8 cellular contexts compared by ENCODE assay signal in genomic region chr14:77123381-77124344, GRCh38. TPM values are rescaled to one million over a fixed set of nuclear protein-coding genes. Genes with fewer than 3 reads are reported as not detected.
DNase-seq lines count a peak whose midpoint lies in the region; ATAC-seq and TF ChIP-seq lines count a peak whose summit lies in the region.

No MANE protein-coding gene starts in this region.

- no peaks in the 10 kb centered on the region for H3F3A ChIP-seq in PC-3 (ENCODE audit: low read length, unreplicated experiment)

- TSS peak; percentile 5 for BruUV-seq in PC-3 (replicated peaks; lab: Mats Ljungman, UMichigan)

- H3K9me3 Mint-ChIP-seq in activated CD4-positive, alpha-beta T cell treated with anti-CD3 and anti-CD28 coated beads for 36 hours (ENCODE audit: low read depth) = no peaks in the 10 kb centered on the region

- no peak overlapping the region for H3K18ac ChIP-seq in mesenchymal stem cell (ENCODE audit: low read depth in 1 of 2, low read length in 2 of 2)

- H3K4ac ChIP-seq in mesenchymal stem cell (ENCODE audit: low read depth in 1 of 2, low read length in 2 of 2) = no peak overlapping the region

- H3K9me2 ChIP-seq in PC-3 (replicated peaks; ENCODE audit: low read length) = no peaks in the 10 kb centered on the region

- H2BK120ac ChIP-seq in mesenchymal stem cell (ENCODE audit: low read depth, low read length) = no peak overlapping the region

- H3K79me2 ChIP-seq in PC-3 (ENCODE audit: low read length) = no peaks in the 10 kb centered on the region

- H3K14ac ChIP-seq in mesenchymal stem cell (ENCODE audit: low read length in 2 of 2) = no peak overlapping the region

- TF ChIP-seq POLR2A in sigmoid colon (IDR thresholded peaks at IDR 0.05) = peak in 1 of 2 donors; percentile 17

- H3K23ac ChIP-seq in mesenchymal stem cell (ENCODE audit: low read length in 2 of 2) = no peak overlapping the region

- peak; percentile 28 for DNase-seq in activated CD4-positive, alpha-beta T cell treated with anti-CD3 and anti-CD28 coated beads for 36 hours
- no peak for DNase-seq in activated CD4-positive, alpha-beta T cell treated with anti-CD3 and anti-CD28 coated beads for 1 hour
- DNase-seq in PC-3 (peak; percentile 96), left cardiac atrium (no peak), sigmoid colon (no peak), mesenchymal stem cell (no peak)

- WGBS in sigmoid colon, 2 donors = 19 to 56% methylated on average over 9 of the region's 9 CpGs
- WGBS in mesenchymal stem cell = 93% methylated on average over 9 of the region's 9 CpGs

- H3K27ac ChIP-seq in PC-3 (ENCODE audit: low read length) (no peak overlapping the region), sigmoid colon (peak overlapping the region in 3 of 4 donors; percentile 14 to 51 (median 20)), mesenchymal stem cell (ENCODE audit: low read length, poor library complexity, severe bottlenecking) (no peak overlapping the region)

- H3K36me3 Mint-ChIP-seq in activated CD4-positive, alpha-beta T cell treated with anti-CD3 and anti-CD28 coated beads for 36 hours (ENCODE audit: low read depth) = peaks cover 9% of the 10 kb centered on the region

- H4K91ac ChIP-seq in mesenchymal stem cell (ENCODE audit: low read length) = no peak overlapping the region

- intact Hi-C loops in activated CD4-positive, alpha-beta T cell treated with anti-CD3 and anti-CD28 coated beads for 36 hours (cut with DNase I, micrococcal nuclease) = loop anchor here (2.0 kb wide), 2 partner anchors 25 to 53 kb away; partner anchors contain the start of gene CIPC (in 1 of the 2)
- intact Hi-C loops in PC-3 (cut with micrococcal nuclease) (loop anchor here (2.0 kb wide), 1 partner anchor 25 kb away; the partner anchor contains the start of gene CIPC), left cardiac atrium (cut with DNase I) (loop anchor here in 1 of 2 donors (10.0 kb wide), 1 partner anchor 281 kb away; no protein-coding TSS in a partner anchor), sigmoid colon (cut with DNase I) (loop anchor here (2.0 kb wide), 1 partner anchor 27 kb away; no protein-coding TSS in a partner anchor)

- H3K4me2 ChIP-seq in PC-3 (ENCODE audit: low read length) (peak overlapping the region; percentile 38), mesenchymal stem cell (ENCODE audit: low read length, poor library complexity, severe bottlenecking) (no peak overlapping the region)

- H3K79me1 ChIP-seq in mesenchymal stem cell (replicated peaks; ENCODE audit: low read length, poor library complexity, severe bottlenecking) = no peaks in the 10 kb centered on the region

- no peak overlapping the region for H2BK5ac ChIP-seq in mesenchymal stem cell (ENCODE audit: low read depth, low read length, poor library complexity, severe bottlenecking)

- H3K27me3 ChIP-seq in PC-3 (ENCODE audit: low read length) (no peaks in the 10 kb centered on the region), sigmoid colon (peaks cover 0 to 18% (median 0%) of the 10 kb centered on the region in 3 donors), mesenchymal stem cell (ENCODE audit: control insufficient read depth in 1 of 2, insufficient read depth in 1 of 2, low read length in 2 of 2) (peaks cover 49 to 57% of the 10 kb centered on the region in 2 experiments)

- no peak overlapping the region for H3K9ac ChIP-seq in PC-3 (ENCODE audit: low read length)
- H3K9ac ChIP-seq in mesenchymal stem cell (ENCODE audit: low read length) = no peak overlapping the region

- H3K27ac Mint-ChIP-seq in activated CD4-positive, alpha-beta T cell treated with anti-CD3 and anti-CD28 coated beads for 36 hours = no peak overlapping the region

- no peak overlapping the region for H4K8ac ChIP-seq in mesenchymal stem cell (ENCODE audit: low read length)

- no peak overlapping the region for H2AK5ac ChIP-seq in mesenchymal stem cell (ENCODE audit: low read length, severe bottlenecking)

- peaks cover 6% of the 10 kb centered on the region for H3K27me3 Mint-ChIP-seq in activated CD4-positive, alpha-beta T cell treated with anti-CD3 and anti-CD28 coated beads for 36 hours

- peak overlapping the region; percentile 68 for H3K4me3 Mint-ChIP-seq in activated CD4-positive, alpha-beta T cell treated with anti-CD3 and anti-CD28 coated beads for 36 hours

- H3K4me1 ChIP-seq in PC-3 (ENCODE audit: insufficient read depth, low read length) = peaks cover 26% of the 10 kb centered on the region
- H3K4me1 ChIP-seq in sigmoid colon = peaks cover 0 to 37% (median 35%) of the 10 kb centered on the region in 4 donors
- peaks cover 10% of the 10 kb centered on the region for H3K4me1 ChIP-seq in mesenchymal stem cell (ENCODE audit: control insufficient read depth, insufficient read depth, low read depth, low read length)

- no peak for TF ChIP-seq CTCF in PC-3 (conservative IDR thresholded peaks at IDR 0.05; ENCODE audit: low read depth, low read length)
- TF ChIP-seq CTCF in sigmoid colon (IDR thresholded peaks at IDR 0.05) = no peak

- peaks cover 38% of the 10 kb centered on the region for H3K4me1 Mint-ChIP-seq in activated CD4-positive, alpha-beta T cell treated with anti-CD3 and anti-CD28 coated beads for 36 hours

- CTCF ChIA-PET in activated CD4-positive, alpha-beta T cell treated with anti-CD3 and anti-CD28 coated beads for 36 hours (lab: Charles Lee) = interaction anchor here (0.5 to 7.5 kb wide), 20 partner anchors 8 to 657 kb away, joined by 3 to 46 read pairs (median 6); partner anchors contain the start of gene CIPC
- CTCF ChIA-PET in PC-3 (lab: Charles Lee) = interaction anchor here (0.5 to 1.5 kb wide), 5 partner anchors 15 to 251 kb away, joined by 3 to 4 read pairs (median 3); no protein-coding TSS in a partner anchor

- no peak overlapping the region for H2BK12ac ChIP-seq in mesenchymal stem cell (ENCODE audit: low read length in 2 of 2)

- H3K4me3 ChIP-seq in PC-3 (ENCODE audit: low read length) (no peak overlapping the region), sigmoid colon (no peak overlapping the region), mesenchymal stem cell (ENCODE audit: insufficient read depth in 1 of 2, low read depth in 1 of 2, low read length in 2 of 2) (no peak overlapping the region)

- no peak overlapping the region for H2BK15ac ChIP-seq in mesenchymal stem cell (ENCODE audit: low read depth, poor library complexity, severe bottlenecking)

- H3K36me3 ChIP-seq in PC-3 (ENCODE audit: low read depth, low read length) = no peaks in the 10 kb centered on the region; the same call in 1 of the 2 replicates
- peaks cover 0 to 21% (median 0%) of the 10 kb centered on the region in 4 donors for H3K36me3 ChIP-seq in sigmoid colon
- H3K36me3 ChIP-seq in mesenchymal stem cell (ENCODE audit: control insufficient read depth in 1 of 2, insufficient read depth in 2 of 2, low read depth in 1 of 2, low read length in 2 of 2) = peaks cover 0 to 4% of the 10 kb centered on the region in 2 experiments

- POLR2A ChIA-PET in activated CD4-positive, alpha-beta T cell treated with anti-CD3 and anti-CD28 coated beads for 36 hours (lab: Charles Lee) = interaction anchor here (1.1 to 2.1 kb wide), 3 partner anchors 15 to 25 kb away, joined by 4 to 6 read pairs (median 5); partner anchors contain the start of gene CIPC
- POLR2A ChIA-PET in PC-3 (lab: Charles Lee; ENCODE audit: unreplicated experiment) = interaction anchor here (1.1 kb wide), 1 partner anchor 204 kb away, joined by 4 read pairs; no protein-coding TSS in a partner anchor

- peak; percentile 7 for ATAC-seq in activated CD4-positive, alpha-beta T cell treated with anti-CD3 and anti-CD28 coated beads for 36 hours
- ATAC-seq in PC-3 (peak; percentile 91), left cardiac atrium (peak; percentile 48 to 75), GM18520 (IDR thresholded peaks at IDR 0.05; ENCODE audit: unreplicated experiment) (no peak), HG03280 (IDR thresholded peaks at IDR 0.05; ENCODE audit: unreplicated experiment) (no peak)

- no peak for TF ChIP-seq EP300 in sigmoid colon (IDR thresholded peaks at IDR 0.05)

- H3K9me3 ChIP-seq in PC-3 (ENCODE audit: low read length) (no peaks in the 10 kb centered on the region), sigmoid colon (no peaks in the 10 kb centered on the region), mesenchymal stem cell (ENCODE audit: control insufficient read depth, low read length) (no peaks in the 10 kb centered on the region)

- H2AFZ ChIP-seq in PC-3 (ENCODE audit: low read length) (no peak overlapping the region), mesenchymal stem cell (ENCODE audit: low read depth, low read length) (no peak overlapping the region)

- no peaks in the 10 kb centered on the region for H4K20me1 ChIP-seq in PC-3 (ENCODE audit: low read length)

RNA-seq across cellular contexts. Expression of gene ZDHHC22, which starts 17.9 kb away (rescaled TPM):
- not detected for total RNA-seq in activated CD4-positive, alpha-beta T cell treated with anti-CD3 and anti-CD28 coated beads for 36 hours
- total RNA-seq in PC-3 (2014; rRNA removed) (0.15 and 0.81 TPM in 2 replicates), left cardiac atrium (not detected), sigmoid colon (1 to 10 TPM in 2 of 4 donors, under 1 TPM in 2; 0.49 to 1.9 (median 1.0) TPM)
- under 1 TPM in 1 of 3 donors, not detected in 2; 0.67 TPM for polyA plus RNA-seq in sigmoid colon
- not detected for polyA plus RNA-seq in mesenchymal stem cell (2013, experiment 1 of 2)
- not detected for polyA plus RNA-seq in mesenchymal stem cell (2013, experiment 2 of 2)

RNA-seq across cellular contexts. Expression of gene CIPC, which starts 25.6 kb away (rescaled TPM):
- total RNA-seq in activated CD4-positive, alpha-beta T cell treated with anti-CD3 and anti-CD28 coated beads for 36 hours = 1 to 10 TPM; 8.6 to 10.0 TPM
- total RNA-seq in PC-3 (2014; rRNA removed) (26.0 and 26.6 TPM in 2 replicates), left cardiac atrium (10 to 100 TPM; 56.2 to 57.6 TPM), sigmoid colon (10 to 100 TPM; 59.7 to 96.1 (median 77.7) TPM)
- polyA plus RNA-seq in sigmoid colon = 10 to 100 TPM; 14.8 to 21.0 (median 18.0) TPM
- polyA plus RNA-seq in mesenchymal stem cell (2013, experiment 1 of 2) = 8.8 TPM
- polyA plus RNA-seq in mesenchymal stem cell (2013, experiment 2 of 2) = 8.8 TPM

RNA-seq across cellular contexts. Expression of gene TMEM63C, which starts 57.9 kb away (rescaled TPM):
- 1 to 10 TPM; 1.1 to 1.4 TPM for total RNA-seq in activated CD4-positive, alpha-beta T cell treated with anti-CD3 and anti-CD28 coated beads for 36 hours
- 4.0 and 5.4 TPM in 2 replicates for total RNA-seq in PC-3 (2014; rRNA removed)
- not detected for total RNA-seq in left cardiac atrium
- total RNA-seq in sigmoid colon = 1 to 10 TPM in 3 of 4 donors, under 1 TPM in 1; 0.28 to 2.1 (median 1.2) TPM
- polyA plus RNA-seq in sigmoid colon = 1 to 10 TPM; 1.8 to 6.5 (median 5.5) TPM
- polyA plus RNA-seq in mesenchymal stem cell (2013, experiment 1 of 2) = 0.03 TPM
- polyA plus RNA-seq in mesenchymal stem cell (2013, experiment 2 of 2) = 0.07 TPM

Comparison
In these comparisons a context has a peak if more than half of its experiments do, and no peak if none do; other contexts are left out.
1. DNase-seq: peak in activated CD4-positive, alpha-beta T cell treated with anti-CD3 and anti-CD28 coated beads for 36 hours (single experiment) and PC-3 (single experiment); none in activated CD4-positive, alpha-beta T cell treated with anti-CD3 and anti-CD28 coated beads for 1 hour (single experiment), left cardiac atrium (single experiment), sigmoid colon (single experiment) and mesenchymal stem cell (single experiment).
2. ATAC-seq: peak in activated CD4-positive, alpha-beta T cell treated with anti-CD3 and anti-CD28 coated beads for 36 hours (single experiment), PC-3 (single experiment) and left cardiac atrium (2 of 2); none in GM18520 (single experiment) and HG03280 (single experiment).
3. H3K27ac ChIP-seq: peak in sigmoid colon (3 of 4); none in PC-3 (single experiment) and mesenchymal stem cell (single experiment).